Comparison of ENCODE assay signal across 8 cellular contexts in genomic region chr6:150600302-150601017, GRCh38. TPM values are rescaled to one million over a fixed set of nuclear protein-coding genes. Genes with fewer than 3 reads are reported as not detected.
DNase-seq lines count a peak whose midpoint lies in the region; ATAC-seq and TF ChIP-seq lines count a peak whose summit lies in the region.

No MANE protein-coding gene starts in this region.

- H3K9me3 ChIP-seq in AG04450 (ENCODE audit: control insufficient read depth, insufficient read depth, low read length) (no peaks in the 10 kb centered on the region; the same call in 1 of the 2 replicates), endocrine pancreas (ENCODE audit: control insufficient read depth, low read length) (no peaks in the 10 kb centered on the region)

- ATAC-seq in GM18858 (IDR thresholded peaks at IDR 0.05; ENCODE audit: unreplicated experiment) (peak; percentile 44), HG03066 (IDR thresholded peaks at IDR 0.05; ENCODE audit: low read depth, unreplicated experiment) (peak; percentile 64)

- TF ChIP-seq CTCF in AG04450 (IDR thresholded peaks at IDR 0.05; ENCODE audit: low read depth, low read length), result peak; percentile 35
- TF ChIP-seq CTCF in mesothelial cell of epicardium (IDR thresholded peaks at IDR 0.05; ENCODE audit: unreplicated experiment), result peak; percentile 48

- peaks cover 51% of the 10 kb centered on the region for H3K4me1 Mint-ChIP-seq in mesothelial cell of epicardium

- no peak overlapping the region for H3K27ac ChIP-seq in AG04450 (ENCODE audit: low read depth, low read length)

- no peaks in the 10 kb centered on the region for H3K36me3 ChIP-seq in endocrine pancreas (ENCODE audit: control insufficient read depth, insufficient read depth, low read length)

- H3K4me1 ChIP-seq in endocrine pancreas (ENCODE audit: control insufficient read depth, insufficient read depth, low read length), result no peaks in the 10 kb centered on the region

- peaks cover 41% of the 10 kb centered on the region for H3K27me3 ChIP-seq in AG04450 (ENCODE audit: control insufficient read depth, insufficient read depth, low read length)
- no peaks in the 10 kb centered on the region for H3K27me3 ChIP-seq in endocrine pancreas (ENCODE audit: control insufficient read depth, insufficient read depth, low read length)

- no peaks in the 10 kb centered on the region for H3K9me3 Mint-ChIP-seq in mesothelial cell of epicardium

- peak overlapping the region; percentile 98 for H3K27ac Mint-ChIP-seq in mesothelial cell of epicardium

- DNase-seq in AG04450 (ENCODE audit: low read depth, low spot score), result no peak
- DNase-seq in NCI-H226, result peak; percentile 60
- DNase-seq in activated CD8-positive, alpha-beta memory T cell treated with anti-CD3 and anti-CD28 coated beads for 24 hours, result peak; percentile 83
- DNase-seq in mesothelial cell of epicardium (ENCODE audit: low spot score in 2 of 2, unreplicated experiment in 2 of 2), result peak; percentile 43 to 78
- DNase-seq in stimulated activated CD8-positive, alpha-beta memory T cell treated with anti-CD3 and anti-CD28 coated beads, Interleukin-2, amount 100 ng/mL, for 48 hours (ENCODE audit: low read depth in 2 of 2), result peak; percentile 40 to 58

- peaks cover 13% of the 10 kb centered on the region for H3K27me3 Mint-ChIP-seq in mesothelial cell of epicardium (ENCODE audit: low read depth)

- POLR2A ChIA-PET in AG04450 (lab: Yijun Ruan, JAX), result interaction anchor here (0.6 kb wide), 1 partner anchor 1641 kb away, joined by 3 read pairs; no protein-coding TSS in a partner anchor

- CTCF ChIA-PET in AG04450 (lab: Charles Lee), result interaction anchor here (0.6 to 1.0 kb wide), 3 partner anchors 27 to 202 kb away, joined by 3 read pairs; no protein-coding TSS in a partner anchor

- H3K4me3 ChIP-seq in AG04450 (ENCODE audit: low read depth, low read length), result peak overlapping the region; percentile 43
- H3K4me3 ChIP-seq in endocrine pancreas (ENCODE audit: control insufficient read depth, insufficient read depth, low read length), result peak overlapping the region; percentile 66

- peak overlapping the region; percentile 97 for H3K4me3 Mint-ChIP-seq in mesothelial cell of epicardium

- no peaks in the 10 kb centered on the region for H3K36me3 Mint-ChIP-seq in mesothelial cell of epicardium

- H3K9ac ChIP-seq in endocrine pancreas (ENCODE audit: control insufficient read depth, insufficient read depth, low read length), result no peak overlapping the region

RNA-seq across cellular contexts. Expression of gene PLEKHG1, which starts 0.8 kb away (rescaled TPM):
- polyA plus RNA-seq in AG04450 (2011; rRNA removed), result 0.12 and 0.16 TPM in 2 replicates
- polyA minus RNA-seq in AG04450 (2011; rRNA and poly(A)+ RNA removed), result 0.39 and 0.60 TPM in 2 replicates
- total RNA-seq in mesothelial cell of epicardium, result 65.7 to 69.4 TPM (median 69.3 TPM) in 3 replicates
